In genomic region chr5:14871573-14872069, GRCh38 we compare ENCODE assay signal across 8 cellular contexts. TPM values are rescaled to one million over a fixed set of nuclear protein-coding genes. Genes with fewer than 3 reads are reported as not detected.
DNase-seq lines count a peak whose midpoint lies in the region; ATAC-seq and TF ChIP-seq lines count a peak whose summit lies in the region.

Gene ANKH (minus strand): TSS chr5:14871778. CDS start chr5:14871447, 331 bp downstream.

- H3K9me3 ChIP-seq in RWPE2 (ENCODE audit: severe bottlenecking) (peaks cover 2% of the 10 kb centered on the region), neuron (ENCODE audit: low read length) (no peaks in the 10 kb centered on the region), subcutaneous abdominal adipose tissue (ENCODE audit: control insufficient read depth in 5 of 5, low read length in 5 of 5) (no peaks in the 10 kb centered on the region)

- peak within 1 kb of the TSS; percentile 53 for H3K27ac ChIP-seq in RWPE2 (ENCODE audit: poor library complexity, severe bottlenecking)
- peak within 1 kb of the TSS; percentile 63 for H3K27ac ChIP-seq in foreskin keratinocyte
- peak within 1 kb of the TSS; percentile 77 for H3K27ac ChIP-seq in subcutaneous abdominal adipose tissue (ENCODE audit: low read depth, low read length)

- H3K36me3 ChIP-seq in RWPE2 (ENCODE audit: low read depth) (no peaks in the 10 kb centered on the region), neuron (ENCODE audit: insufficient read depth, low read length) (no peaks in the 10 kb centered on the region), subcutaneous abdominal adipose tissue (ENCODE audit: control insufficient read depth in 5 of 5, insufficient read depth in 5 of 5, low read length in 5 of 5) (no peaks in the 10 kb centered on the region)

- ATAC-seq in GM21717 (IDR thresholded peaks at IDR 0.05; ENCODE audit: unreplicated experiment) (peak; percentile 85), RWPE2 (ENCODE audit: low read depth) (peak; percentile 84), foreskin keratinocyte (peak; percentile 93)

- peak; percentile 83 for DNase-seq in EH (ENCODE audit: low read depth)
- peak; percentile 42 for DNase-seq in Jurkat, Clone E6-1 (ENCODE audit: low read depth, low spot score)
- DNase-seq in RWPE2 (ENCODE audit: low spot score) = no peak
- peak; percentile 68 for DNase-seq in activated gamma-delta T cell treated with anti-CD3 and anti-CD28 coated beads, Interleukin-2, amount 50 U/mL, for 16 hours (ENCODE audit: low read depth)
- no peak for DNase-seq in foreskin keratinocyte

- H3K4me3 ChIP-seq in Jurkat, Clone E6-1 (ENCODE audit: low read length) = peak within 1 kb of the TSS; percentile 67
- peak within 1 kb of the TSS; percentile 94 for H3K4me3 ChIP-seq in RWPE2 (ENCODE audit: severe bottlenecking)
- H3K4me3 ChIP-seq in neuron (ENCODE audit: low read length) = peak within 1 kb of the TSS; percentile 95
- peak within 1 kb of the TSS; percentile 73 to 83 (median 80) for H3K4me3 ChIP-seq in subcutaneous abdominal adipose tissue (ENCODE audit: low read depth in 1 of 5, low read length in 5 of 5)

- H3K27me3 ChIP-seq in RWPE2 (ENCODE audit: insufficient read depth, poor library complexity, severe bottlenecking) = no peaks in the 10 kb centered on the region
- no peaks in the 10 kb centered on the region for H3K27me3 ChIP-seq in foreskin keratinocyte
- no peaks in the 10 kb centered on the region for H3K27me3 ChIP-seq in neuron (ENCODE audit: insufficient read depth, low read length)
- H3K27me3 ChIP-seq in subcutaneous abdominal adipose tissue (ENCODE audit: control insufficient read depth in 5 of 5, insufficient read depth in 4 of 5, low read length in 5 of 5) = no peaks in the 10 kb centered on the region

- TF ChIP-seq CTCF in RWPE2 (IDR thresholded peaks at IDR 0.05; ENCODE audit: poor library complexity, severe bottlenecking) (peak; percentile 95), foreskin keratinocyte (conservative IDR thresholded peaks at IDR 0.05) (no peak)

- H3K4me1 ChIP-seq in RWPE2 (ENCODE audit: insufficient read depth, poor library complexity, severe bottlenecking) (peaks cover 12% of the 10 kb centered on the region), foreskin keratinocyte (no peaks in the 10 kb centered on the region), neuron (ENCODE audit: insufficient read depth, low read length) (peaks cover 26% of the 10 kb centered on the region), subcutaneous abdominal adipose tissue (ENCODE audit: control insufficient read depth in 5 of 5, insufficient read depth in 5 of 5, low read length in 5 of 5) (peaks cover 3 to 33% (median 21%) of the 10 kb centered on the region in 5 donors)

- H2AFZ ChIP-seq in neuron (ENCODE audit: low read depth, low read length) = peak within 1 kb of the TSS; percentile 95

- H3K9ac ChIP-seq in subcutaneous abdominal adipose tissue (ENCODE audit: low read length in 5 of 5) = peak within 1 kb of the TSS; percentile 12 to 84 (median 78)

RNA-seq across cellular contexts. Expression of gene ANKH, which starts in this region (rescaled TPM):
- 90.1 TPM for polyA plus RNA-seq in Jurkat, Clone E6-1 (2012; ENCODE audit: insufficient read depth, insufficient read length)
- 8.7 and 14.0 TPM in 2 replicates for total RNA-seq in foreskin keratinocyte
- 9.8 and 11.8 TPM in 2 replicates for polyA plus RNA-seq in foreskin keratinocyte

Comparison
In these comparisons a context has a peak if more than half of its experiments do, and no peak if none do; other contexts are left out.
1. DNase-seq: peak in EH (single experiment), Jurkat, Clone E6-1 (single experiment) and activated gamma-delta T cell treated with anti-CD3 and anti-CD28 coated beads, Interleukin-2, amount 50 U/mL, for 16 hours (single experiment); none in RWPE2 (single experiment) and foreskin keratinocyte (0 of 2).
2. Peak in every context shown above with its lines, with median percentiles within 50 percentile points of each other: ATAC-seq, H3K4me3 ChIP-seq and H3K27ac ChIP-seq.